ENCODE assay signal across 11 cellular contexts in genomic region chr19:13342672-13343071, GRCh38.
"Had no signal": no experiment of that assay in that cellular context is flagged by ENCODE, and none has a peak within 500 bp of the region (broad histone marks: within the 10 kb centered on the region; RNA-seq: fewer than 3 reads in every experiment).

No MANE protein-coding gene starts in this region.

- H3K9me3 ChIP-seq: HAP-1 had no signal

- H3K9ac ChIP-seq: GM23248 had no signal

- H3K4me3 ChIP-seq: GM23248, GM23338, HAP-1 had no signal

- H3K9me3 Mint-ChIP-seq: HFFc6 had no signal

- H3K27ac ChIP-seq: GM23248 had no signal

- H2AFZ ChIP-seq: GM23248, GM23338 had no signal

- FAIRE-seq: H1, H54 had no signal

- H3K4me3 Mint-ChIP-seq: GM23338, H9, HFFc6 had no signal

- DNase-seq: GM23248, GOT3, H7, H9, HCEC 1CT, HFFc6 had no signal

- ATAC-seq: GM23338, HCT116 had no signal

- H3K4me1 ChIP-seq: HAP-1 had no signal

- H3K36me3 ChIP-seq: HAP-1 had no signal

- H3K27ac Mint-ChIP-seq: GM23338, H9, HFFc6 had no signal

- H3K4me2 ChIP-seq: GM23338 had no signal
